In genomic region chr17:81309140-81309858, GRCh38 we compare ENCODE assay signal across 1 cellular context.
A peak's percentile ranks its signal among the peaks of the same experiment; 100 is the strongest.
TF ChIP-seq lines count a peak whose summit lies in the region.

No MANE protein-coding gene starts in this region.

TF ChIP-seq in K562, 482 proteins besides CTCF, POLR2A, EP300 and RAD21 (continued from another document and continues in another):
- TF ChIP-seq ZNF609 (CRISPR knock-in tag; IDR thresholded peaks at IDR 0.05; ENCODE audit: borderline replicate concordance) (no peak), SMARCB1 (IDR thresholded peaks at IDR 0.05; ENCODE audit: insufficient read length, low read depth) (no peak), HES1 (IDR thresholded peaks at IDR 0.05; ENCODE audit: low read depth) (0 out of 2 replicates have a peak, but pooled peaks have one; percentile 13), ZBTB8A (IDR thresholded peaks at IDR 0.05; ENCODE audit: partially characterized antibody) (no peak), ZNF347 (CRISPR knock-in tag; IDR thresholded peaks at IDR 0.05; ENCODE audit: low read depth) (no peak), TFAP4 (CRISPR knock-in tag; IDR thresholded peaks at IDR 0.05; ENCODE audit: borderline replicate concordance) (peak; percentile 88; the same call in 1 of the 2 replicates), DLX4 (CRISPR knock-in tag; IDR thresholded peaks at IDR 0.05) (no peak), E4F1 (CRISPR knock-in tag; IDR thresholded peaks at IDR 0.05; ENCODE audit: borderline replicate concordance) (no peak), CBFA2T2 (conservative IDR thresholded peaks at IDR 0.05) (peak; percentile 22; the same call in 1 of the 2 replicates), SIX5 (IDR thresholded peaks at IDR 0.05; ENCODE audit: borderline replicate concordance in 1 of 2, insufficient read depth in 1 of 2, low read depth in 1 of 2, low read length in 2 of 2) (no peak), SMARCE1 (IDR thresholded peaks at IDR 0.05) (peak; percentile 70; the same call in 1 of the 2 replicates), MGA (IDR thresholded peaks at IDR 0.05) (no peak; the same call in 1 of the 2 replicates), HCFC1 (IDR thresholded peaks at IDR 0.05; ENCODE audit: low read depth, low read length) (0 out of 2 replicates have a peak, but pooled peaks have one; percentile 2), ZFPM2 (CRISPR knock-in tag; IDR thresholded peaks at IDR 0.05) (no peak), ETV1 (tag; conservative IDR thresholded peaks at IDR 0.05; ENCODE audit: low read depth) (peak; percentile 34; the same call in 1 of the 2 replicates), SREBF2 (CRISPR knock-in tag; IDR thresholded peaks at IDR 0.05) (no peak), STAT6 (CRISPR knock-in tag; IDR thresholded peaks at IDR 0.05) (no peak), ZFP36 (IDR thresholded peaks at IDR 0.05; ENCODE audit: low read depth, low read length, partially characterized antibody) (peak; percentile 27), PRMT5 (CRISPR knock-in tag; IDR thresholded peaks at IDR 0.05) (no peak), LEF1 (IDR thresholded peaks at IDR 0.05) (peak; percentile 74), ZBTB17 (CRISPR knock-in tag; IDR thresholded peaks at IDR 0.05) (no peak), ZNF311 (CRISPR knock-in tag; IDR thresholded peaks at IDR 0.05) (no peak), ZNF134 (CRISPR knock-in tag; conservative IDR thresholded peaks at IDR 0.05) (no peak), GABPA (tag; conservative IDR thresholded peaks at IDR 0.05; ENCODE audit: low read depth) (0 out of 2 replicates have a peak, but pooled peaks have one; percentile 19), PATZ1 (CRISPR knock-in tag; IDR thresholded peaks at IDR 0.05; ENCODE audit: borderline replicate concordance) (no peak), NR2C1 (IDR thresholded peaks at IDR 0.05) (no peak; the same call in 1 of the 2 replicates), NR2C1 (tag; IDR thresholded peaks at IDR 0.05) (peak; percentile 71; the same call in 1 of the 2 replicates)
